Comparison of ENCODE assay signal across 8 cellular contexts in genomic region chr15:92226020-92226612, GRCh38.
DNase-seq lines count a peak whose midpoint lies in the region; ATAC-seq and TF ChIP-seq lines count a peak whose summit lies in the region.

No MANE protein-coding gene starts in this region.

- intact Hi-C loops in activated CD8-positive, alpha-beta T cell treated with anti-CD3 and anti-CD28 coated beads for 36 hours (cut with micrococcal nuclease): loop anchor here (5.0 kb wide), 1 partner anchor 129 kb away; no protein-coding TSS in a partner anchor

- ATAC-seq in activated CD8-positive, alpha-beta T cell treated with anti-CD3 and anti-CD28 coated beads for 36 hours: no peak
- no peak for ATAC-seq in activated CD8-positive, alpha-beta T cell treated with anti-CD3 and anti-CD28 coated beads, Interleukin-2, amount 10 ng/mL, durations not matched to agents 7 days and 5 days
- ATAC-seq in stimulated activated memory B cell treated with anti-CD40 and anti-IgM and Interleukin-4, amounts not matched to agents 10 μg/mL and 1 μg/mL and 100 μg/mL, for 72 hours: peak; percentile 51
- ATAC-seq in HG03025 (IDR thresholded peaks at IDR 0.05; ENCODE audit: low FRiP score, unreplicated experiment): no peak

- peak; percentile 37 for TF ChIP-seq CTCF in activated CD8-positive, alpha-beta T cell treated with anti-CD3 and anti-CD28 coated beads for 36 hours (IDR thresholded peaks at IDR 0.05)

- CTCF ChIA-PET in activated CD8-positive, alpha-beta T cell treated with anti-CD3 and anti-CD28 coated beads for 36 hours (lab: Charles Lee): interaction anchor here (0.7 to 1.6 kb wide), 4 partner anchors 19 to 136 kb away, joined by 3 to 6 read pairs (median 3); no protein-coding TSS in a partner anchor
- CTCF ChIA-PET in activated CD8-positive, alpha-beta T cell treated with anti-CD3 and anti-CD28 coated beads, Interleukin-2, amount 10 ng/mL, durations not matched to agents 7 days and 5 days (lab: Charles Lee): interaction anchor here (2.8 kb wide), 1 partner anchor 130 kb away, joined by 13 read pairs; no protein-coding TSS in a partner anchor

- H3K4me1 Mint-ChIP-seq in activated CD8-positive, alpha-beta T cell treated with anti-CD3 and anti-CD28 coated beads for 36 hours (ENCODE audit: low read depth): no peaks in the 10 kb centered on the region
- no peaks in the 10 kb centered on the region for H3K4me1 Mint-ChIP-seq in activated CD8-positive, alpha-beta T cell treated with anti-CD3 and anti-CD28 coated beads, Interleukin-2, amount 10 ng/mL, durations not matched to agents 7 days and 5 days (ENCODE audit: low read depth)
- H3K4me1 Mint-ChIP-seq in stimulated activated memory B cell treated with anti-CD40 and anti-IgM and Interleukin-4, amounts not matched to agents 10 μg/mL and 1 μg/mL and 100 μg/mL, for 72 hours: no peaks in the 10 kb centered on the region

- H3K36me3 Mint-ChIP-seq in activated CD8-positive, alpha-beta T cell treated with anti-CD3 and anti-CD28 coated beads for 36 hours (ENCODE audit: low read depth): no peaks in the 10 kb centered on the region
- H3K36me3 Mint-ChIP-seq in activated CD8-positive, alpha-beta T cell treated with anti-CD3 and anti-CD28 coated beads, Interleukin-2, amount 10 ng/mL, durations not matched to agents 7 days and 5 days (ENCODE audit: low read depth): no peaks in the 10 kb centered on the region
- H3K36me3 Mint-ChIP-seq in stimulated activated memory B cell treated with anti-CD40 and anti-IgM and Interleukin-4, amounts not matched to agents 10 μg/mL and 1 μg/mL and 100 μg/mL, for 72 hours: no peaks in the 10 kb centered on the region

- DNase-seq in activated CD8-positive, alpha-beta T cell treated with anti-CD3 and anti-CD28 coated beads for 36 hours: no peak
- DNase-seq in activated CD8-positive, alpha-beta T cell treated with anti-CD3 and anti-CD28 coated beads, Interleukin-2, amount 10 ng/mL, durations not matched to agents 7 days and 5 days: no peak
- DNase-seq in OCI-M1 (lab: John Stamatoyannopoulos, UW) (peak; percentile 30), germinal center (ENCODE audit: low spot score) (peak; percentile 9)
- no peak for DNase-seq in activated CD4-positive, alpha-beta T cell treated with anti-CD3 and anti-CD28 coated beads, Interleukin-2, amount 50 U/mL, for 1 hour
- DNase-seq in activated CD4-positive, alpha-beta T cell treated with anti-CD3 and anti-CD28 coated beads for 48 hours: no peak

- no peaks in the 10 kb centered on the region for H3K9me3 Mint-ChIP-seq in activated CD8-positive, alpha-beta T cell treated with anti-CD3 and anti-CD28 coated beads for 36 hours
- H3K9me3 Mint-ChIP-seq in activated CD8-positive, alpha-beta T cell treated with anti-CD3 and anti-CD28 coated beads, Interleukin-2, amount 10 ng/mL, durations not matched to agents 7 days and 5 days (ENCODE audit: insufficient read depth): no peaks in the 10 kb centered on the region
- no peaks in the 10 kb centered on the region for H3K9me3 Mint-ChIP-seq in stimulated activated memory B cell treated with anti-CD40 and anti-IgM and Interleukin-4, amounts not matched to agents 10 μg/mL and 1 μg/mL and 100 μg/mL, for 72 hours

- H3K4me3 Mint-ChIP-seq in activated CD8-positive, alpha-beta T cell treated with anti-CD3 and anti-CD28 coated beads for 36 hours: no peak overlapping the region
- H3K4me3 Mint-ChIP-seq in activated CD8-positive, alpha-beta T cell treated with anti-CD3 and anti-CD28 coated beads, Interleukin-2, amount 10 ng/mL, durations not matched to agents 7 days and 5 days: no peak overlapping the region
- H3K4me3 Mint-ChIP-seq in stimulated activated memory B cell treated with anti-CD40 and anti-IgM and Interleukin-4, amounts not matched to agents 10 μg/mL and 1 μg/mL and 100 μg/mL, for 72 hours: no peak overlapping the region

- peaks cover 12% of the 10 kb centered on the region for H3K27me3 Mint-ChIP-seq in activated CD8-positive, alpha-beta T cell treated with anti-CD3 and anti-CD28 coated beads for 36 hours
- peaks cover 11% of the 10 kb centered on the region for H3K27me3 Mint-ChIP-seq in activated CD8-positive, alpha-beta T cell treated with anti-CD3 and anti-CD28 coated beads, Interleukin-2, amount 10 ng/mL, durations not matched to agents 7 days and 5 days (ENCODE audit: low read depth)
- peaks cover 20% of the 10 kb centered on the region for H3K27me3 Mint-ChIP-seq in stimulated activated memory B cell treated with anti-CD40 and anti-IgM and Interleukin-4, amounts not matched to agents 10 μg/mL and 1 μg/mL and 100 μg/mL, for 72 hours

- POLR2A ChIA-PET in activated CD8-positive, alpha-beta T cell treated with anti-CD3 and anti-CD28 coated beads for 36 hours (lab: Charles Lee): no interaction called here
- POLR2A ChIA-PET in activated CD8-positive, alpha-beta T cell treated with anti-CD3 and anti-CD28 coated beads, Interleukin-2, amount 10 ng/mL, durations not matched to agents 7 days and 5 days (lab: Charles Lee): no interaction called here

- no peak overlapping the region for H3K27ac Mint-ChIP-seq in activated CD8-positive, alpha-beta T cell treated with anti-CD3 and anti-CD28 coated beads for 36 hours
- no peak overlapping the region for H3K27ac Mint-ChIP-seq in activated CD8-positive, alpha-beta T cell treated with anti-CD3 and anti-CD28 coated beads, Interleukin-2, amount 10 ng/mL, durations not matched to agents 7 days and 5 days
- H3K27ac Mint-ChIP-seq in stimulated activated memory B cell treated with anti-CD40 and anti-IgM and Interleukin-4, amounts not matched to agents 10 μg/mL and 1 μg/mL and 100 μg/mL, for 72 hours: no peak overlapping the region

Comparison
In these comparisons a context has a peak if more than half of its experiments do, and no peak if none do; other contexts are left out.
1. DNase-seq: peak in OCI-M1 (single experiment) and germinal center (single experiment); none in activated CD8-positive, alpha-beta T cell treated with anti-CD3 and anti-CD28 coated beads for 36 hours (single experiment), activated CD8-positive, alpha-beta T cell treated with anti-CD3 and anti-CD28 coated beads, Interleukin-2, amount 10 ng/mL, durations not matched to agents 7 days and 5 days (single experiment), activated CD4-positive, alpha-beta T cell treated with anti-CD3 and anti-CD28 coated beads, Interleukin-2, amount 50 U/mL, for 1 hour (single experiment) and activated CD4-positive, alpha-beta T cell treated with anti-CD3 and anti-CD28 coated beads for 48 hours (single experiment).